Comparison of ENCODE assay signal across 1 cellular context in the genomic region with DNA sequence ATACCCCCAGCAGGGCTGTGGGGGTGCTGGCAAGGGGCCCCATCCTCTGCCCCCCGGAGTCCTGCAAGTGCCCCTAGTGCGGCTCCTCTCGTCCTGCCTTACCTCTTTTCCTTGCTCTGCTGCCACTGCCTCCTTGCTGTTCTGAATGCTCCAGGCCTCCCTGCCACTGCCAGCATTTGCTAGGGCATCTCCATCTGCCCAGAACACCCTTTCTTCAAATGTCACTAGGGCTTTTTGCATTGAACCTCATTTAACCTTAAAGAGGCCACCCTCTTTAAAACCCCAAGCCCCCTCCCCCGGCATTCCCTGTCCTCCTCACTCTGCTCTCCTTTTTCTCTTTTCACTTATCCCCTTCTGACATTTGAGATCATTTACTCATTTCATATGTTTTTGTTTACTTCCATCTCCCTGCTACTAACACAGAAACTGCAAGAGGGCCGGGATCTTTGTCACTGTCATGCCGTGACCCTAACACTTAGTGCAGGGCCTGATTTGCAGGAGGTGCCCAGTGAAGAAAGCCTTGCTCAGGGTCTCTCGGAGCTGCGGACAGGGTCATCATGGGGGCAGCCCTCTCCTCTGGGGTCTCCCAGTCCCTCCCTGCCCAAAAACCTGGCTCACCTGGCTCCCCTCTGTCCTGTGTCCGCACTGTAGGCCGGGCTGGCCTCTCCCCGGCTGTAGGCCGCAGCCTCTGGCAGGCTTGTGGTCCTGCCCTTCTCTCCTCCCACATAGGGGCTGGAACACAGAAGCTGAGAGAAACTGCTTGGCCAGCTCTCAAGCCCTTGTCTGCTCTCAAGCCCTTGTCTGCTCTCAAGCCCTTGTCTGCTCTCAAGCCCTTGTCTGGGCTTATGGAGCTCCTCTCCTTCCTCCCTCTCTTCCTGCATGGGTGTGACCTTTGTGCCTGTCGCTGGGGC.
TF ChIP-seq lines count a peak whose summit lies in the region.

A gene (minus strand): TSS at position 690 of the 911 bp plus-strand sequence. CDS start 2,084 bp downstream, outside the sequence.

TF ChIP-seq in HepG2, 621 proteins besides CTCF, POLR2A, EP300 and RAD21 (continued from another document and continues in another):
- TF ChIP-seq, protein P1, sequence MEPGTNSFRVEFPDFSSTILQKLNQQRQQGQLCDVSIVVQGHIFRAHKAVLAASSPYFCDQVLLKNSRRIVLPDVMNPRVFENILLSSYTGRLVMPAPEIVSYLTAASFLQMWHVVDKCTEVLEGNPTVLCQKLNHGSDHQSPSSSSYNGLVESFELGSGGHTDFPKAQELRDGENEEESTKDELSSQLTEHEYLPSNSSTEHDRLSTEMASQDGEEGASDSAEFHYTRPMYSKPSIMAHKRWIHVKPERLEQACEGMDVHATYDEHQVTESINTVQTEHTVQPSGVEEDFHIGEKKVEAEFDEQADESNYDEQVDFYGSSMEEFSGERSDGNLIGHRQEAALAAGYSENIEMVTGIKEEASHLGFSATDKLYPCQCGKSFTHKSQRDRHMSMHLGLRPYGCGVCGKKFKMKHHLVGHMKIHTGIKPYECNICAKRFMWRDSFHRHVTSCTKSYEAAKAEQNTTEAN (CRISPR knock-in tag; conservative IDR thresholded peaks at IDR 0.05) = no peak
- TF ChIP-seq ZNF530 (CRISPR knock-in tag; IDR thresholded peaks at IDR 0.05; ENCODE audit: low read depth) (no peak), ZMYM4 (CRISPR knock-in tag; IDR thresholded peaks at IDR 0.05) (peak; percentile 30; the same call in 1 of the 2 replicates), ARNTL (CRISPR knock-in tag; IDR thresholded peaks at IDR 0.05) (no peak), MTA1 (CRISPR knock-in tag; IDR thresholded peaks at IDR 0.05; ENCODE audit: borderline replicate concordance) (peak; percentile 67; the same call in 1 of the 2 replicates), ZNF263 (CRISPR knock-in tag; IDR thresholded peaks at IDR 0.05) (peak; percentile 99), ZNF543 (CRISPR knock-in tag; IDR thresholded peaks at IDR 0.05) (no peak; the same call in 1 of the 2 replicates), ZNF230 (CRISPR knock-in tag; IDR thresholded peaks at IDR 0.05) (0 out of 2 replicates have a peak, but pooled peaks have one; percentile 23), NONO (IDR thresholded peaks at IDR 0.05) (no peak), NONO (CRISPR knock-in tag; conservative IDR thresholded peaks at IDR 0.05) (no peak), ZNF432 (CRISPR knock-in tag; IDR thresholded peaks at IDR 0.05; ENCODE audit: borderline replicate concordance) (no peak), ARNT2 (CRISPR knock-in tag; IDR thresholded peaks at IDR 0.05; ENCODE audit: low read depth) (0 out of 2 replicates have a peak, but pooled peaks have one; percentile 33), SMC3 (IDR thresholded peaks at IDR 0.05; ENCODE audit: low read length) (no peak), ZNF468 (CRISPR knock-in tag; IDR thresholded peaks at IDR 0.05) (no peak), AGO2 (optimal IDR thresholded peaks at IDR 0.05; ENCODE audit: low read depth, low read length) (no peak), ZNF749 (CRISPR knock-in tag; IDR thresholded peaks at IDR 0.05; ENCODE audit: borderline replicate concordance) (no peak), SIX1 (CRISPR knock-in tag; IDR thresholded peaks at IDR 0.05; ENCODE audit: borderline replicate concordance) (no peak), CHD4 (IDR thresholded peaks at IDR 0.05; ENCODE audit: borderline replicate concordance, low read length) (no peak), XBP1 (CRISPR knock-in tag; IDR thresholded peaks at IDR 0.05) (no peak), KLF15 (CRISPR knock-in tag; IDR thresholded peaks at IDR 0.05; ENCODE audit: borderline replicate concordance) (no peak), IKZF1 (IDR thresholded peaks at IDR 0.05) (no peak), ATF7-NPFF (CRISPR knock-in tag; IDR thresholded peaks at IDR 0.05; ENCODE audit: low read depth) (no peak), TCF7 (IDR thresholded peaks at IDR 0.05; ENCODE audit: low read depth) (no peak), ZNF768 (CRISPR knock-in tag; IDR thresholded peaks at IDR 0.05) (no peak), ZNF451 (CRISPR knock-in tag; IDR thresholded peaks at IDR 0.05) (peak; percentile 65; the same call in 1 of the 2 replicates), ETV5 (CRISPR knock-in tag; IDR thresholded peaks at IDR 0.05; ENCODE audit: borderline replicate concordance) (no peak), ZBTB8A (CRISPR knock-in tag; IDR thresholded peaks at IDR 0.05; ENCODE audit: borderline replicate concordance, low read depth) (no peak), TARDBP (CRISPR knock-in tag; IDR thresholded peaks at IDR 0.05) (no peak; the same call in 1 of the 2 replicates), RXRA (CRISPR knock-in tag; IDR thresholded peaks at IDR 0.05) (no peak), SMYD3 (CRISPR knock-in tag; IDR thresholded peaks at IDR 0.05) (no peak), HDAC6 (IDR thresholded peaks at IDR 0.05; ENCODE audit: low read depth, low read length) (no peak), RFXAP (CRISPR knock-in tag; IDR thresholded peaks at IDR 0.05; ENCODE audit: borderline replicate concordance) (0 out of 2 replicates have a peak, but pooled peaks have one; percentile 3), SIN3A (IDR thresholded peaks at IDR 0.05; ENCODE audit: borderline replicate concordance, low read depth, low read length) (0 out of 2 replicates have a peak, but pooled peaks have one; percentile 37), GATAD1 (CRISPR knock-in tag; IDR thresholded peaks at IDR 0.05) (no peak), KLF6 (CRISPR knock-in tag; IDR thresholded peaks at IDR 0.05) (no peak), SRSF4 (IDR thresholded peaks at IDR 0.05; ENCODE audit: low read depth, low read length, poor library complexity, severe bottlenecking) (no peak), ZNF761 (CRISPR knock-in tag; conservative IDR thresholded peaks at IDR 0.05) (peak; percentile 84), SCMH1 (CRISPR knock-in tag; IDR thresholded peaks at IDR 0.05; ENCODE audit: borderline replicate concordance) (no peak)
- TF ChIP-seq, protein P2, sequence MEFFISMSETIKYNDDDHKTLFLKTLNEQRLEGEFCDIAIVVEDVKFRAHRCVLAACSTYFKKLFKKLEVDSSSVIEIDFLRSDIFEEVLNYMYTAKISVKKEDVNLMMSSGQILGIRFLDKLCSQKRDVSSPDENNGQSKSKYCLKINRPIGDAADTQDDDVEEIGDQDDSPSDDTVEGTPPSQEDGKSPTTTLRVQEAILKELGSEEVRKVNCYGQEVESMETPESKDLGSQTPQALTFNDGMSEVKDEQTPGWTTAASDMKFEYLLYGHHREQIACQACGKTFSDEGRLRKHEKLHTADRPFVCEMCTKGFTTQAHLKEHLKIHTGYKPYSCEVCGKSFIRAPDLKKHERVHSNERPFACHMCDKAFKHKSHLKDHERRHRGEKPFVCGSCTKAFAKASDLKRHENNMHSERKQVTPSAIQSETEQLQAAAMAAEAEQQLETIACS (CRISPR knock-in tag; IDR thresholded peaks at IDR 0.05) = no peak
- TF ChIP-seq, protein P3, sequence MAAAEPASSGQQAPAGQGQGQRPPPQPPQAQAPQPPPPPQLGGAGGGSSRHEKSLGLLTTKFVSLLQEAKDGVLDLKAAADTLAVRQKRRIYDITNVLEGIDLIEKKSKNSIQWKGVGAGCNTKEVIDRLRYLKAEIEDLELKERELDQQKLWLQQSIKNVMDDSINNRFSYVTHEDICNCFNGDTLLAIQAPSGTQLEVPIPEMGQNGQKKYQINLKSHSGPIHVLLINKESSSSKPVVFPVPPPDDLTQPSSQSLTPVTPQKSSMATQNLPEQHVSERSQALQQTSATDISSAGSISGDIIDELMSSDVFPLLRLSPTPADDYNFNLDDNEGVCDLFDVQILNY (CRISPR knock-in tag; conservative IDR thresholded peaks at IDR 0.05) = no peak
- TF ChIP-seq, protein P4, sequence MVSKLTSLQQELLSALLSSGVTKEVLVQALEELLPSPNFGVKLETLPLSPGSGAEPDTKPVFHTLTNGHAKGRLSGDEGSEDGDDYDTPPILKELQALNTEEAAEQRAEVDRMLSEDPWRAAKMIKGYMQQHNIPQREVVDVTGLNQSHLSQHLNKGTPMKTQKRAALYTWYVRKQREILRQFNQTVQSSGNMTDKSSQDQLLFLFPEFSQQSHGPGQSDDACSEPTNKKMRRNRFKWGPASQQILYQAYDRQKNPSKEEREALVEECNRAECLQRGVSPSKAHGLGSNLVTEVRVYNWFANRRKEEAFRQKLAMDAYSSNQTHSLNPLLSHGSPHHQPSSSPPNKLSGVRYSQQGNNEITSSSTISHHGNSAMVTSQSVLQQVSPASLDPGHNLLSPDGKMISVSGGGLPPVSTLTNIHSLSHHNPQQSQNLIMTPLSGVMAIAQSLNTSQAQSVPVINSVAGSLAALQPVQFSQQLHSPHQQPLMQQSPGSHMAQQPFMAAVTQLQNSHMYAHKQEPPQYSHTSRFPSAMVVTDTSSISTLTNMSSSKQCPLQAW (CRISPR knock-in tag; IDR thresholded peaks at IDR 0.05) = peak; percentile 42; the same call in 1 of the 2 replicates
- TF ChIP-seq, protein P5, sequence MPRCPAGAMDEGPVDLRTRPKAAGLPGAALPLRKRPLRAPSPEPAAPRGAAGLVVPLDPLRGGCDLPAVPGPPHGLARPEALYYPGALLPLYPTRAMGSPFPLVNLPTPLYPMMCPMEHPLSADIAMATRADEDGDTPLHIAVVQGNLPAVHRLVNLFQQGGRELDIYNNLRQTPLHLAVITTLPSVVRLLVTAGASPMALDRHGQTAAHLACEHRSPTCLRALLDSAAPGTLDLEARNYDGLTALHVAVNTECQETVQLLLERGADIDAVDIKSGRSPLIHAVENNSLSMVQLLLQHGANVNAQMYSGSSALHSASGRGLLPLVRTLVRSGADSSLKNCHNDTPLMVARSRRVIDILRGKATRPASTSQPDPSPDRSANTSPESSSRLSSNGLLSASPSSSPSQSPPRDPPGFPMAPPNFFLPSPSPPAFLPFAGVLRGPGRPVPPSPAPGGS (CRISPR knock-in tag; IDR thresholded peaks at IDR 0.05) = peak; percentile 31; the same call in 1 of the 2 replicates
- TF ChIP-seq, protein P6, sequence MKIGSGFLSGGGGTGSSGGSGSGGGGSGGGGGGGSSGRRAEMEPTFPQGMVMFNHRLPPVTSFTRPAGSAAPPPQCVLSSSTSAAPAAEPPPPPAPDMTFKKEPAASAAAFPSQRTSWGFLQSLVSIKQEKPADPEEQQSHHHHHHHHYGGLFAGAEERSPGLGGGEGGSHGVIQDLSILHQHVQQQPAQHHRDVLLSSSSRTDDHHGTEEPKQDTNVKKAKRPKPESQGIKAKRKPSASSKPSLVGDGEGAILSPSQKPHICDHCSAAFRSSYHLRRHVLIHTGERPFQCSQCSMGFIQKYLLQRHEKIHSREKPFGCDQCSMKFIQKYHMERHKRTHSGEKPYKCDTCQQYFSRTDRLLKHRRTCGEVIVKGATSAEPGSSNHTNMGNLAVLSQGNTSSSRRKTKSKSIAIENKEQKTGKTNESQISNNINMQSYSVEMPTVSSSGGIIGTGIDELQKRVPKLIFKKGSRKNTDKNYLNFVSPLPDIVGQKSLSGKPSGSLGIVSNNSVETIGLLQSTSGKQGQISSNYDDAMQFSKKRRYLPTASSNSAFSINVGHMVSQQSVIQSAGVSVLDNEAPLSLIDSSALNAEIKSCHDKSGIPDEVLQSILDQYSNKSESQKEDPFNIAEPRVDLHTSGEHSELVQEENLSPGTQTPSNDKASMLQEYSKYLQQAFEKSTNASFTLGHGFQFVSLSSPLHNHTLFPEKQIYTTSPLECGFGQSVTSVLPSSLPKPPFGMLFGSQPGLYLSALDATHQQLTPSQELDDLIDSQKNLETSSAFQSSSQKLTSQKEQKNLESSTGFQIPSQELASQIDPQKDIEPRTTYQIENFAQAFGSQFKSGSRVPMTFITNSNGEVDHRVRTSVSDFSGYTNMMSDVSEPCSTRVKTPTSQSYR (CRISPR knock-in tag; IDR thresholded peaks at IDR 0.05; ENCODE audit: borderline replicate concordance) = no peak
- TF ChIP-seq, protein P7, sequence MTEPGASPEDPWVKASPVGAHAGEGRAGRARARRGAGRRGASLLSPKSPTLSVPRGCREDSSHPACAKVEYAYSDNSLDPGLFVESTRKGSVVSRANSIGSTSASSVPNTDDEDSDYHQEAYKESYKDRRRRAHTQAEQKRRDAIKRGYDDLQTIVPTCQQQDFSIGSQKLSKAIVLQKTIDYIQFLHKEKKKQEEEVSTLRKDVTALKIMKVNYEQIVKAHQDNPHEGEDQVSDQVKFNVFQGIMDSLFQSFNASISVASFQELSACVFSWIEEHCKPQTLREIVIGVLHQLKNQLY (CRISPR knock-in tag; IDR thresholded peaks at IDR 0.05) = no peak
- TF ChIP-seq, protein P8, sequence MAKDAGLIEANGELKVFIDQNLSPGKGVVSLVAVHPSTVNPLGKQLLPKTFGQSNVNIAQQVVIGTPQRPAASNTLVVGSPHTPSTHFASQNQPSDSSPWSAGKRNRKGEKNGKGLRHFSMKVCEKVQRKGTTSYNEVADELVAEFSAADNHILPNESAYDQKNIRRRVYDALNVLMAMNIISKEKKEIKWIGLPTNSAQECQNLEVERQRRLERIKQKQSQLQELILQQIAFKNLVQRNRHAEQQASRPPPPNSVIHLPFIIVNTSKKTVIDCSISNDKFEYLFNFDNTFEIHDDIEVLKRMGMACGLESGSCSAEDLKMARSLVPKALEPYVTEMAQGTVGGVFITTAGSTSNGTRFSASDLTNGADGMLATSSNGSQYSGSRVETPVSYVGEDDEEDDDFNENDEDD (CRISPR knock-in tag; IDR thresholded peaks at IDR 0.05; ENCODE audit: borderline replicate concordance) = no peak
- TF ChIP-seq, protein P9, sequence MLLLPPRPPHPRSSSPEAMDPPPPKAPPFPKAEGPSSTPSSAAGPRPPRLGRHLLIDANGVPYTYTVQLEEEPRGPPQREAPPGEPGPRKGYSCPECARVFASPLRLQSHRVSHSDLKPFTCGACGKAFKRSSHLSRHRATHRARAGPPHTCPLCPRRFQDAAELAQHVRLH (CRISPR knock-in tag; IDR thresholded peaks at IDR 0.05; ENCODE audit: borderline replicate concordance, low read depth) = no peak
- TF ChIP-seq, protein P10, sequence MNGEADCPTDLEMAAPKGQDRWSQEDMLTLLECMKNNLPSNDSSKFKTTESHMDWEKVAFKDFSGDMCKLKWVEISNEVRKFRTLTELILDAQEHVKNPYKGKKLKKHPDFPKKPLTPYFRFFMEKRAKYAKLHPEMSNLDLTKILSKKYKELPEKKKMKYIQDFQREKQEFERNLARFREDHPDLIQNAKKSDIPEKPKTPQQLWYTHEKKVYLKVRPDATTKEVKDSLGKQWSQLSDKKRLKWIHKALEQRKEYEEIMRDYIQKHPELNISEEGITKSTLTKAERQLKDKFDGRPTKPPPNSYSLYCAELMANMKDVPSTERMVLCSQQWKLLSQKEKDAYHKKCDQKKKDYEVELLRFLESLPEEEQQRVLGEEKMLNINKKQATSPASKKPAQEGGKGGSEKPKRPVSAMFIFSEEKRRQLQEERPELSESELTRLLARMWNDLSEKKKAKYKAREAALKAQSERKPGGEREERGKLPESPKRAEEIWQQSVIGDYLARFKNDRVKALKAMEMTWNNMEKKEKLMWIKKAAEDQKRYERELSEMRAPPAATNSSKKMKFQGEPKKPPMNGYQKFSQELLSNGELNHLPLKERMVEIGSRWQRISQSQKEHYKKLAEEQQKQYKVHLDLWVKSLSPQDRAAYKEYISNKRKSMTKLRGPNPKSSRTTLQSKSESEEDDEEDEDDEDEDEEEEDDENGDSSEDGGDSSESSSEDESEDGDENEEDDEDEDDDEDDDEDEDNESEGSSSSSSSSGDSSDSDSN (CRISPR knock-in tag; IDR thresholded peaks at IDR 0.05) = peak; percentile 72
